Comparison of ENCODE assay signal across 22 cellular contexts in the genomic region with DNA sequence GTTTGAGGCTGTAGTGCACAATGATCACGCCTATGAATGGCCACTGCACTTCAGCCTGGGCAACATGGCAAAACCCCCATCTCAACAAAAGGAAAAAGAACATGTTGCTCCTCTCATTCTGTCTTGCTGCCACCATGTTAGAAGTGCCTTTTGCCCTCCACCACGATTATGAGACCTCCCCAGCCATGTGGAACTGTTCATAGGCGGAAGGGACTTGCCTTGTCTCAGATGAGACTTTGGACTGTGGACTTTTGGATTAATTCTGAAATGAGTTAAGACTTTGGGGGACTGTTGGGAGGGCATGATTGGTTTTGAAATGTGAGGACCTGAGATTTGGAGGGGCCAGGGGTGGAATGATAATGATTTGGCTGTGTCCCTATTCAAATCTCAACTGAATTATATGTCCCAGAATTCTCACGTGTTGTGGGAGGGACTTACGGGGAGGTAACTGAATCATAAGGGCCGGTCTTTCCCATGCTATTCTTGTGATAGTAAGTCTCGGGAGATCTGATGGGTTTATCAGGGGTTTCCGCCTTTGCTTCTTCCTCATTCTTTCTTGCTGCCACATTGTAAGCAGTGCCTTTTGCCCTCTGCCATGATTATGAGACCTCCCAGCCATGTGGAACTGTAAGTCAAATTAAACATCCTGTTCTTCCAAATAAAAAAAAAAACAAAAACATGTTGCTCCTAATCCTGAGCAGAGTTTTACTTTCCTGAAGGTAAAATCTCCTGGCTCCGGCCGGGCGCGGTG.
"Had no signal": no experiment of that assay in that cellular context is flagged by ENCODE, and none has a peak within 500 bp of the region (broad histone marks: within the 10 kb centered on the region; RNA-seq: fewer than 3 reads in every experiment).

No MANE protein-coding gene starts in this region.

- H3K4me3 ChIP-seq: body of pancreas, dorsolateral prefrontal cortex, lower lobe of right lung, pancreas, transverse colon, vagina had no signal

- H3K9me3 ChIP-seq: body of pancreas, lower lobe of right lung, neutrophil, pancreas, transverse colon, vagina had no signal

- DNase-seq: activated CD4-positive, alpha-beta T cell treated with anti-CD3 and anti-CD28 coated beads for 48 hours; activated CD4-positive, CD25-positive, alpha-beta regulatory T cell; activated CD8-positive, alpha-beta T cell treated with anti-CD3 and anti-CD28 coated beads for 36 hours; activated naive CD4-positive, alpha-beta T cell treated with Interleukin-2 at 50 U/mL for 16 hours; activated naive CD8-positive, alpha-beta T cell treated with anti-CD3 and anti-CD28 coated beads, Interleukin-2, amount 10 ng/mL, durations not matched to agents 7 days and 5 days; activated T-cell treated with anti-CD3 and anti-CD28 coated beads, Interleukin-2, amount 50 U/mL, for 24 hours; body of pancreas; caudate nucleus; dorsolateral prefrontal cortex; lower lobe of right lung; natural killer cell; pancreas; stimulated activated CD8-positive, alpha-beta memory T cell treated with anti-CD3 and anti-CD28 coated beads, Interleukin-4, amount 100 ng/mL, for 48 hours; stimulated activated naive CD8-positive, alpha-beta T cell treated with anti-CD3 and anti-CD28 coated beads, Interleukin-15, Interleukin-2, amounts not matched to agents 100 U/mL and 50 U/mL, for 24 hours; T-helper 17 cell; transverse colon had no signal

- H3K27ac Mint-ChIP-seq: activated CD8-positive, alpha-beta T cell treated with anti-CD3 and anti-CD28 coated beads for 36 hours; activated naive CD8-positive, alpha-beta T cell treated with anti-CD3 and anti-CD28 coated beads, Interleukin-2, amount 10 ng/mL, durations not matched to agents 7 days and 5 days; activated T-cell treated with anti-CD3 and anti-CD28 coated beads, Interleukin-2, amount 50 U/mL, for 24 hours; activated T-helper 2 cell treated with anti-CD3 and anti-CD28 coated beads, Interferon-gamma antibody, Interleukin-2, Interleukin-4, amounts not matched to agents 10 μg/mL and 5 μg/mL and 100 μg/mL, durations not matched to agents 14 hours and 24 hours and 36 hours; natural killer cell; T-helper 17 cell had no signal

- H3K27me3 ChIP-seq: body of pancreas, dorsolateral prefrontal cortex, pancreas, transverse colon, vagina had no signal

- ATAC-seq: activated CD8-positive, alpha-beta T cell treated with anti-CD3 and anti-CD28 coated beads for 36 hours; body of pancreas; lower lobe of right lung; natural killer cell; pancreas; stimulated activated naive CD8-positive, alpha-beta T cell treated with anti-CD3 and anti-CD28 coated beads, Interleukin-15, Interleukin-2, amounts not matched to agents 100 U/mL and 50 U/mL, for 24 hours; T-helper 17 cell had no signal

- H3K4me3 Mint-ChIP-seq: activated CD8-positive, alpha-beta T cell treated with anti-CD3 and anti-CD28 coated beads for 36 hours; activated naive CD8-positive, alpha-beta T cell treated with anti-CD3 and anti-CD28 coated beads, Interleukin-2, amount 10 ng/mL, durations not matched to agents 7 days and 5 days; activated T-cell treated with anti-CD3 and anti-CD28 coated beads, Interleukin-2, amount 50 U/mL, for 24 hours; natural killer cell; T-helper 17 cell had no signal

- H3K36me3 Mint-ChIP-seq: activated naive CD8-positive, alpha-beta T cell treated with anti-CD3 and anti-CD28 coated beads, Interleukin-2, amount 10 ng/mL, durations not matched to agents 7 days and 5 days; natural killer cell had no signal

- H3K9me3 Mint-ChIP-seq: activated CD8-positive, alpha-beta T cell treated with anti-CD3 and anti-CD28 coated beads for 36 hours; activated naive CD8-positive, alpha-beta T cell treated with anti-CD3 and anti-CD28 coated beads, Interleukin-2, amount 10 ng/mL, durations not matched to agents 7 days and 5 days; activated T-cell treated with anti-CD3 and anti-CD28 coated beads, Interleukin-2, amount 50 U/mL, for 24 hours; activated T-helper 2 cell treated with anti-CD3 and anti-CD28 coated beads, Interferon-gamma antibody, Interleukin-2, Interleukin-4, amounts not matched to agents 10 μg/mL and 5 μg/mL and 100 μg/mL, durations not matched to agents 14 hours and 24 hours and 36 hours; natural killer cell had no signal

- H3K4me1 Mint-ChIP-seq: activated naive CD8-positive, alpha-beta T cell treated with anti-CD3 and anti-CD28 coated beads, Interleukin-2, amount 10 ng/mL, durations not matched to agents 7 days and 5 days had no signal

- H3K27ac ChIP-seq: body of pancreas, dorsolateral prefrontal cortex, lower lobe of right lung, neutrophil, pancreas, transverse colon, vagina had no signal

- H3K27me3 Mint-ChIP-seq: activated CD8-positive, alpha-beta T cell treated with anti-CD3 and anti-CD28 coated beads for 36 hours had no signal

- FAIRE-seq: colon, frontal cortex, keratinocyte, pancreas had no signal

- H3K36me3 ChIP-seq: lower lobe of right lung, neutrophil, pancreas, transverse colon, vagina had no signal
